Comparison of ENCODE assay signal across 4 cellular contexts in the genomic region with DNA sequence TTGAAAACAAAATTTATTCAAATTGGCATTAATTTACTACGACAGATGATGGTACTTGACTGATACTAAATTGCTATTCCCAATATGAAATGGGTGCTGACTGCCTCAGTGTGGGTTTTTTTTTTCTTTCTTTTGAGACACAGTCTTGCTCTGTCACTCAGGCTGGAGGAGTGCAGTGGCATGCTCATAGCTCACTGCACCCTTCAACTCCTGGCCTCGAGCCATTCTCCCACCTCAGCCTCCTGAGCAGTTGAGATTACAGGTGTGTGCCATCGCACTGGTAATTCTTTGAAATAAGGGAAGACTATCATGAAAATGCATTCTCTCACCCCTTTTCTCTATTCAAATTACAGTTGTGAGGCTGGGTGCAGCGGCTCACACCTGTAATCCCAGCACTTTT. TPM values are rescaled to one million over a fixed set of nuclear protein-coding genes. Genes with fewer than 3 reads are reported as not detected.
"Had no signal": no experiment of that assay in that cellular context is flagged by ENCODE, and none has a peak within 500 bp of the region (broad histone marks: within the 10 kb centered on the region; RNA-seq: fewer than 3 reads in every experiment).

No MANE protein-coding gene starts in this region.

- H3K27ac Mint-ChIP-seq: IgD-negative memory B cell had no signal

- H3K27me3 Mint-ChIP-seq: IgD-negative memory B cell had no signal

- H3K4me3 ChIP-seq: K562 had no signal

- DNase-seq: IMR-90 had no signal

- H3K4me3 Mint-ChIP-seq: IgD-negative memory B cell had no signal

- H3K27ac ChIP-seq: HL-60 had no signal

RNA-seq across cellular contexts. Expression of a gene that starts 53.0 kb away (rescaled TPM):
- polyA plus RNA-seq: K562 had no signal
